8 cellular contexts compared by ENCODE assay signal in genomic region chr2:85998071-85998991, GRCh38.
A peak's percentile ranks its signal among the peaks of the same experiment; 100 is the strongest.
DNase-seq lines count a peak whose midpoint lies in the region; ATAC-seq and TF ChIP-seq lines count a peak whose summit lies in the region.

No MANE protein-coding gene starts in this region.

- H3K36me3 Mint-ChIP-seq in CD4-positive, alpha-beta memory T cell, result no peaks in the 10 kb centered on the region

- no peaks in the 10 kb centered on the region for H3K27me3 ChIP-seq in CD4-positive, alpha-beta memory T cell (ENCODE audit: insufficient read depth, low read length)
- H3K27me3 ChIP-seq in Panc1 (ENCODE audit: control insufficient read depth, insufficient read depth, low read length), result no peaks in the 10 kb centered on the region
- no peaks in the 10 kb centered on the region for H3K27me3 ChIP-seq in parathyroid adenoma (ENCODE audit: control insufficient read depth, insufficient read depth, low read length)

- peak overlapping the region in 6 of 7 donors; percentile 42 to 95 (median 84) for H3K27ac Mint-ChIP-seq in CD4-positive, alpha-beta memory T cell

- CTCF ChIA-PET in CD4-positive, alpha-beta memory T cell (lab: Charles Lee; ENCODE audit: partially characterized antibody), result interaction anchor here (1.4 to 1.6 kb wide), 2 partner anchors 36 to 81 kb away, joined by 3 read pairs; no protein-coding TSS in a partner anchor
- CTCF ChIA-PET in Panc1 (lab: Charles Lee), result no interaction called here

- peaks cover 72% of the 10 kb centered on the region for H3K4me1 ChIP-seq in CD4-positive, alpha-beta memory T cell (ENCODE audit: insufficient read depth, low read length)
- H3K4me1 ChIP-seq in Panc1 (ENCODE audit: control insufficient read depth, insufficient read depth, low read length) (no peaks in the 10 kb centered on the region; the same call in 1 of the 2 replicates), parathyroid adenoma (no peaks in the 10 kb centered on the region)

- ATAC-seq in Panc1 (peak; percentile 60; the same call in 1 of the 2 replicates), GM19351 (IDR thresholded peaks at IDR 0.05; ENCODE audit: unreplicated experiment) (no peak)

- no peak overlapping the region for H3K9ac ChIP-seq in parathyroid adenoma

- H3K4me2 ChIP-seq in parathyroid adenoma (ENCODE audit: low read length), result no peak overlapping the region

- in situ Hi-C loops in Panc1 (cut with HindIII; ENCODE audit: low pct_unique_long_range_greater_than_20kb, low sequenced_read_pairs), result no loop called here

- no peaks in the 10 kb centered on the region for H3K36me3 ChIP-seq in CD4-positive, alpha-beta memory T cell (ENCODE audit: insufficient read depth, low read length)
- H3K36me3 ChIP-seq in Panc1 (ENCODE audit: control insufficient read depth, insufficient read depth, low read length) (no peaks in the 10 kb centered on the region), parathyroid adenoma (ENCODE audit: control insufficient read depth, insufficient read depth, low read length) (no peaks in the 10 kb centered on the region)

- no TSS peak for BruUV-seq in Panc1 (replicated peaks; lab: Mats Ljungman, UMichigan)

- no peaks in the 10 kb centered on the region for H3K9me3 ChIP-seq in CD4-positive, alpha-beta memory T cell (ENCODE audit: control insufficient read depth in 1 of 2, low read length in 2 of 2)
- no peaks in the 10 kb centered on the region for H3K9me3 ChIP-seq in Panc1 (ENCODE audit: control insufficient read depth, insufficient read depth, low read depth, low read length)
- H3K9me3 ChIP-seq in parathyroid adenoma (ENCODE audit: control insufficient read depth, low read length), result no peaks in the 10 kb centered on the region

- TF ChIP-seq CTCF in Panc1 (IDR thresholded peaks at IDR 0.05), result no peak
- TF ChIP-seq CTCF in fibroblast of mammary gland (conservative IDR thresholded peaks at IDR 0.05; ENCODE audit: control insufficient read depth, insufficient read depth, low read depth, low read length), result no peak
- no peak for TF ChIP-seq CTCF in parathyroid adenoma (IDR thresholded peaks at IDR 0.05)

- peak overlapping the region; percentile 34 for H3K27ac ChIP-seq in CD4-positive, alpha-beta memory T cell (ENCODE audit: low read depth, low read length)
- H3K27ac ChIP-seq in Panc1 (ENCODE audit: low read length) (no peak overlapping the region), parathyroid adenoma (no peak overlapping the region)

- no peak overlapping the region for H3K4me3 ChIP-seq in CD4-positive, alpha-beta memory T cell (ENCODE audit: low read length in 2 of 2)
- H3K4me3 ChIP-seq in Panc1 (ENCODE audit: low read depth in 2 of 2, low read length in 2 of 2) (no peak overlapping the region), fibroblast of mammary gland (ENCODE audit: control insufficient read depth, low read depth, low read length) (no peak overlapping the region), parathyroid adenoma (ENCODE audit: low read depth, low read length) (no peak overlapping the region)

- peak overlapping the region in 2 of 8 donors; percentile 20 to 67 for H3K4me3 Mint-ChIP-seq in CD4-positive, alpha-beta memory T cell

- peaks cover 0 to 3% (median 0%) of the 10 kb centered on the region in 8 donors for H3K9me3 Mint-ChIP-seq in CD4-positive, alpha-beta memory T cell

- intact Hi-C loops in CD4-positive, alpha-beta memory T cell (cut with micrococcal nuclease), result loop anchor here (5.0 kb wide), 1 partner anchor 39 kb away; no protein-coding TSS in a partner anchor
- intact Hi-C loops in Panc1 (cut with micrococcal nuclease; ENCODE audit: unreplicated experiment), result no loop called here

- no peaks in the 10 kb centered on the region for H3K27me3 Mint-ChIP-seq in CD4-positive, alpha-beta memory T cell

- H2AFZ ChIP-seq in parathyroid adenoma, result peak overlapping the region; percentile 17

- DNase-seq in CD4-positive, alpha-beta memory T cell, result no peak
- DNase-seq in Panc1 (ENCODE audit: low read depth, low spot score) (no peak), fibroblast of mammary gland (ENCODE audit: low read depth) (peak; percentile 56), SIG-M5 treated with dmso at 0.1 percent for 504 hours (lab: John Stamatoyannopoulos, UW; ENCODE audit: unreplicated experiment) (no peak), cerebellar nuclear complex (lab: John Stamatoyannopoulos, UW) (no peak), NCI-H82 treated with DMSO at 0.1 percent for 48 hours (lab: John Stamatoyannopoulos, UW; ENCODE audit: unreplicated experiment) (no peak)

- peaks cover 25 to 68% (median 43%) of the 10 kb centered on the region in 4 donors for H3K4me1 Mint-ChIP-seq in CD4-positive, alpha-beta memory T cell

- POLR2A ChIA-PET in CD4-positive, alpha-beta memory T cell (lab: Charles Lee; ENCODE audit: partially characterized antibody), result interaction anchor here (1.0 to 2.5 kb wide), 2 partner anchors 19 to 37 kb away, joined by 3 to 15 read pairs; no protein-coding TSS in a partner anchor
- POLR2A ChIA-PET in Panc1 (lab: Charles Lee), result no interaction called here

- no peaks in the 10 kb centered on the region for H3K79me2 ChIP-seq in parathyroid adenoma
